16 cellular contexts compared by ENCODE assay signal in the genomic region with DNA sequence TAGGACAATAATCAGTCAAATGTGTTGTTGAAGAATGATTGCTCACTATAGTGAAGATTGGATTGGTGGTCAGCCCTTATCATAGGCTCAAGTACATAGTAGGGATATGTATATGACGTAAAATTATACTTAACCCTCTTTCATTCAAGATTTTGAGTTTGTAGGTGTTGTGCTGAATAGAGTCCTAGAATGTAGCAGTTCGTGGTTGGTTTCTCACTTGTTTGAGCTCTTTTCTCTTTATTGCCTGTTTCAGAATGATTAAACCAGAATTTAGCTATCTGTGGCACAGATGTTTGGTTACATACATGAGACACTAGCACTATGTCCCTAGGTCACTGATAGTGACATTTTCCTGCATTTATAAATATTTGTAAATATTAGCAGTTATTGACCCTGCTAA. TPM values are rescaled to one million over a fixed set of nuclear protein-coding genes. Genes with fewer than 3 reads are reported as not detected.
"Had no signal": no experiment of that assay in that cellular context is flagged by ENCODE, and none has a peak within 500 bp of the region (broad histone marks: within the 10 kb centered on the region; RNA-seq: fewer than 3 reads in every experiment).

No MANE protein-coding gene starts in this region.

- H3K36me3 Mint-ChIP-seq: brain had no signal

- H3K4me1 Mint-ChIP-seq: brain had no signal

- H3K27me3 Mint-ChIP-seq: activated CD4-positive, alpha-beta T cell treated with anti-CD3 and anti-CD28 coated beads, Interleukin-2, amount 10 ng/mL, durations not matched to agents 7 days and 5 days; activated naive CD4-positive, alpha-beta T cell treated with anti-CD3 and anti-CD28 coated beads, Interleukin-2, amount 50 U/mL, for 24 hours; brain; stimulated activated naive CD8-positive, alpha-beta T cell treated with anti-CD3 and anti-CD28 coated beads, Interleukin-15, Interleukin-2, amounts not matched to agents 100 ng/mL and 50 ng/mL, for 24 hours had no signal

- H3K9me3 ChIP-seq: sigmoid colon, testis, upper lobe of right lung had no signal

- H3K27me3 ChIP-seq: hepatocyte, sigmoid colon, testis, upper lobe of right lung had no signal

- H3K4me3 ChIP-seq: hepatocyte, sigmoid colon, testis, upper lobe of right lung had no signal

- H3K27ac ChIP-seq: hepatocyte, sigmoid colon, testis, upper lobe of right lung, WERI-Rb-1 had no signal

- H3K9me3 Mint-ChIP-seq: activated CD4-positive, alpha-beta T cell treated with anti-CD3 and anti-CD28 coated beads, Interleukin-2, amount 10 ng/mL, durations not matched to agents 7 days and 5 days; activated naive CD4-positive, alpha-beta T cell treated with anti-CD3 and anti-CD28 coated beads, Interleukin-2, amount 50 U/mL, for 24 hours; brain; stimulated activated naive CD8-positive, alpha-beta T cell treated with anti-CD3 and anti-CD28 coated beads, Interleukin-15, Interleukin-2, amounts not matched to agents 100 ng/mL and 50 ng/mL, for 24 hours had no signal

- H3K4me3 Mint-ChIP-seq: activated CD4-positive, alpha-beta T cell treated with anti-CD3 and anti-CD28 coated beads, Interleukin-2, amount 10 ng/mL, durations not matched to agents 7 days and 5 days; activated naive CD4-positive, alpha-beta T cell treated with anti-CD3 and anti-CD28 coated beads, Interleukin-2, amount 50 U/mL, for 24 hours; brain; stimulated activated naive CD8-positive, alpha-beta T cell treated with anti-CD3 and anti-CD28 coated beads, Interleukin-15, Interleukin-2, amounts not matched to agents 100 ng/mL and 50 ng/mL, for 24 hours had no signal

- H2AFZ ChIP-seq: hepatocyte had no signal

- H3K27ac Mint-ChIP-seq: activated CD4-positive, alpha-beta T cell treated with anti-CD3 and anti-CD28 coated beads, Interleukin-2, amount 10 ng/mL, durations not matched to agents 7 days and 5 days; brain; stimulated activated naive CD8-positive, alpha-beta T cell treated with anti-CD3 and anti-CD28 coated beads, Interleukin-15, Interleukin-2, amounts not matched to agents 100 ng/mL and 50 ng/mL, for 24 hours had no signal

- ATAC-seq: left ventricle myocardium superior, upper lobe of right lung had no signal

- H3K4me2 ChIP-seq: hepatocyte had no signal

- H3K79me2 ChIP-seq: hepatocyte had no signal

- H3K4me1 ChIP-seq: testis, upper lobe of right lung had no signal

- DNase-seq: activated CD4-positive, alpha-beta T cell treated with anti-CD3 and anti-CD28 coated beads, Interleukin-2, amount 10 ng/mL, durations not matched to agents 7 days and 5 days; activated T-cell treated with anti-CD3 and anti-CD28 coated beads, Interleukin-2, amount 50 U/mL, for 48 hours; amygdala; cerebellar nuclear complex; left ventricle myocardium superior; mesenchymal stem cell; sigmoid colon; stimulated activated CD4-positive, alpha-beta T cell treated with anti-CD3 and anti-CD28 coated beads, Interleukin-12 subunit alpha, Interleukin-12 subunit beta, amount 100 ng/mL, for 4 hours; testis; upper lobe of right lung; WERI-Rb-1 had no signal

- H3K36me3 ChIP-seq: sigmoid colon, upper lobe of right lung, WERI-Rb-1 had no signal

RNA-seq across cellular contexts. Expression of a gene that starts 15.5 kb away (rescaled TPM):
- total RNA-seq: dermis microvascular lymphatic vessel endothelial cell, hepatocyte had no signal
- polyA plus RNA-seq: hepatocyte had no signal
